Comparison of ENCODE assay signal across 8 cellular contexts in the genomic region with DNA sequence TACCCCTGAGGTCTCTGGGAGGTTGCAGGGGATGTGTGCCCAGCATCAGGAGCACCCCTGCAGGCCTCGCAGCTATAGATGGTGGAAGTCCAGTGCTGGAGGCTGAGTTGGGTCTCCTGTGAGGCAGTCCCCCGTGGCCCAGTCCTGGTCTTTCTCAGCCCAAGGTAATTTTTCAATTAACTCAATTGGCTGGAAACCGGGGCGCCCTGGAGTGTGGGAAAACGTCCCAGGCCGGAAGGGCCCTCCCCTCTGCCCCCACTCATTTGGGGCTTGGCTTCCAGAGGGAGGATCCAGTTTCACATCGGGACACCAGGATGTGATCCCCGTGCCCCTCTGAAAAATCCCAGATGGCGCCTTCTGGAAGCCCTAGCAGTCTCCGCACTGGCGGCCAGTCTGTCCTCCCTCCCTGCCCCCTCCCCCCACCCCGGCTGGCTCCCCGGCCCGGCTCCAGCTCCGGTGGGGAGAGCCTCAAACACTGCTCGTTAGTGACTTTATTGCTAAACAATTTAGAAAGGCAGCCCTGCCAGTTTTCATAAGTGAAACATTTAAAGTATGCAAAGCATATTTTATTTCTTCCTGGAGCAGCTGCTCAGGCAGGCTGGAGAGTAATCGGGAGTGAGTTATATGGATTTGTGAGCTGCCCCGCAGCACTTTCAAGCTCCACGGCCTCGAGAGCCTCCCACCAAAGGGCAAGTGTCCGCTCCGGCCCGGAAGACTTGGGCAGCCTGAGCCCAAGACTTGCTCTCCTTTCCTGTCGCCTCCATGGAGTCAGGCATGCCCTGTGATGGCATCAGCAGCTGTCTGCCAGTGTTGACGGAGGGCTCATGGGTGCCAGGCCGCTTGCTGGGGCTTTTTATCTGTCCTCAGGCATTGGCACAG.
DNase-seq lines count a peak whose midpoint lies in the region; ATAC-seq and TF ChIP-seq lines count a peak whose summit lies in the region.
"Had no signal": no experiment of that assay in that cellular context is flagged by ENCODE, and none has a peak within 500 bp of the region (broad histone marks: within the 10 kb centered on the region; RNA-seq: fewer than 3 reads in every experiment).

No MANE protein-coding gene starts in this region.

- H4K20me1 ChIP-seq in OCI-LY1 (ENCODE audit: insufficient read depth, low read length), result no peaks in the 10 kb centered on the region

- no peaks in the 10 kb centered on the region for H3K9me3 ChIP-seq in OCI-LY1 (ENCODE audit: low read length)

- peaks cover 0 to 14% of the 10 kb centered on the region in 2 donors for H3K27me3 Mint-ChIP-seq in natural killer cell (ENCODE audit: low read depth in 2 of 2)

- no peaks in the 10 kb centered on the region for H3K9me3 Mint-ChIP-seq in natural killer cell

- TF ChIP-seq CTCF in OCI-LY1 (IDR thresholded peaks at IDR 0.05; ENCODE audit: low read length), result no peak
- no peak for TF ChIP-seq CTCF in natural killer cell (IDR thresholded peaks at IDR 0.05)

- H3K9me2 ChIP-seq in OCI-LY1 (ENCODE audit: low read depth, low read length), result no peaks in the 10 kb centered on the region

- H3K27ac Mint-ChIP-seq in natural killer cell, result no peak overlapping the region

- no peak overlapping the region; the same call in 1 of the 2 replicates for H3K4me2 ChIP-seq in OCI-LY1 (ENCODE audit: low read length)

- H3K4me1 ChIP-seq in OCI-LY1 (ENCODE audit: insufficient read depth, low read length, severe bottlenecking) (peaks cover 82% of the 10 kb centered on the region), urinary bladder (ENCODE audit: insufficient read depth) (no peaks in the 10 kb centered on the region)

- peak overlapping the region; percentile 25; the same call in 1 of the 2 replicates for H3K9ac ChIP-seq in OCI-LY1 (ENCODE audit: low read length)

- H3K79me2 ChIP-seq in OCI-LY1 (ENCODE audit: insufficient read depth, low read length), result no peaks in the 10 kb centered on the region

- H3K36me3 ChIP-seq in OCI-LY1 (ENCODE audit: insufficient read depth, low read length) (no peaks in the 10 kb centered on the region), urinary bladder (ENCODE audit: insufficient read depth) (no peaks in the 10 kb centered on the region)

- H3K27me3 ChIP-seq in OCI-LY1 (ENCODE audit: insufficient read depth, low read length), result no peaks in the 10 kb centered on the region

- no peak for ATAC-seq in natural killer cell
- ATAC-seq: Panc1 had no signal

- no peak overlapping the region for H3K4me3 Mint-ChIP-seq in natural killer cell

- WGBS in urinary bladder, result 20% methylated on average over 26 of the region's 26 CpGs

- H3K4me3 ChIP-seq in OCI-LY1 (ENCODE audit: low read depth, low read length, poor library complexity, severe bottlenecking) (no peak overlapping the region), urinary bladder (ENCODE audit: low read depth, low read length) (no peak overlapping the region)

- no peaks in the 10 kb centered on the region for H3K36me3 Mint-ChIP-seq in natural killer cell

- H2AFZ ChIP-seq in OCI-LY1 (ENCODE audit: low read length), result no peak overlapping the region; the same call in 1 of the 2 replicates

- DNase-seq in epithelial cell of prostate (ENCODE audit: low read depth, low spot score) (no peak), mucosa of gallbladder (ENCODE audit: low spot score) (peak; percentile 73), COLO829 (ENCODE audit: low spot score) (no peak), natural killer cell (no peak)
- no peak for DNase-seq in stimulated activated CD4-positive, alpha-beta T cell treated with anti-CD3 and anti-CD28 coated beads, Interleukin-12 subunit alpha, Interleukin-12 subunit beta, amount 100 ng/mL, for 4 hours

- intact Hi-C loops in natural killer cell (cut with micrococcal nuclease), result no loop called here

- no peaks in the 10 kb centered on the region for H3F3A ChIP-seq in OCI-LY1 (ENCODE audit: insufficient read depth, low read length)

- no peaks in the 10 kb centered on the region for H3K4me1 Mint-ChIP-seq in natural killer cell

- H3K27ac ChIP-seq in OCI-LY1 (ENCODE audit: low read depth, low read length, poor library complexity, severe bottlenecking) (peak overlapping the region; percentile 55), epithelial cell of prostate (peak overlapping the region; percentile 93), urinary bladder (ENCODE audit: low read depth) (peak overlapping the region; percentile 79)
